ENCODE assay signal across 9 cellular contexts in genomic region chr1:150152772-150153461, GRCh38. TPM values are rescaled to one million over a fixed set of nuclear protein-coding genes. Genes with fewer than 3 reads are reported as not detected.
DNase-seq lines count a peak whose midpoint lies in the region; ATAC-seq and TF ChIP-seq lines count a peak whose summit lies in the region.
"Had no signal": no experiment of that assay in that cellular context is flagged by ENCODE, and none has a peak within 500 bp of the region (broad histone marks: within the 10 kb centered on the region; RNA-seq: fewer than 3 reads in every experiment).

No MANE protein-coding gene starts in this region.

- H3K36me3 Mint-ChIP-seq in IgD-negative memory B cell = no peaks in the 10 kb centered on the region
- peaks cover 89% of the 10 kb centered on the region for H3K36me3 Mint-ChIP-seq in dendritic cell treated with granulocyte-macrophage colony-stimulating factor and Interleukin-4, amounts not matched to agents 40 ng/mL and 50 ng/mL, for 4 days (ENCODE audit: low read depth)
- peaks cover 0 to 51% (median 35%) of the 10 kb centered on the region in 5 donors for H3K36me3 Mint-ChIP-seq in naive thymus-derived CD4-positive, alpha-beta T cell
- peaks cover 16% of the 10 kb centered on the region for H3K36me3 Mint-ChIP-seq in Calu3 (ENCODE audit: insufficient read depth, unreplicated experiment)

- no peaks in the 10 kb centered on the region for H3K9me3 Mint-ChIP-seq in IgD-negative memory B cell
- no peaks in the 10 kb centered on the region for H3K9me3 Mint-ChIP-seq in dendritic cell treated with granulocyte-macrophage colony-stimulating factor and Interleukin-4, amounts not matched to agents 40 ng/mL and 50 ng/mL, for 4 days
- peaks cover 0 to 2% (median 0%) of the 10 kb centered on the region in 11 donors for H3K9me3 Mint-ChIP-seq in naive thymus-derived CD4-positive, alpha-beta T cell
- no peaks in the 10 kb centered on the region for H3K9me3 Mint-ChIP-seq in Calu3 (ENCODE audit: low read depth, unreplicated experiment)

- no TSS peak for BruUV-seq in Calu3 (replicated peaks; lab: Mats Ljungman, UMichigan)

- POLR2A ChIA-PET in naive thymus-derived CD4-positive, alpha-beta T cell (lab: Charles Lee) = interaction anchor here (0.6 to 6.4 kb wide), 11 partner anchors 10 to 273 kb away, joined by 3 to 82 read pairs (median 5); partner anchors contain the start of gene OTUD7B

- H3K4me3 ChIP-seq in AG10803 (ENCODE audit: low read length) = no peak overlapping the region
- no peak overlapping the region for H3K4me3 ChIP-seq in naive thymus-derived CD4-positive, alpha-beta T cell (ENCODE audit: low read length)

- peak overlapping the region; percentile 15 for H3K27ac ChIP-seq in naive thymus-derived CD4-positive, alpha-beta T cell (ENCODE audit: low read depth, low read length)

- H3K9me3 ChIP-seq in naive thymus-derived CD4-positive, alpha-beta T cell (ENCODE audit: control insufficient read depth in 2 of 3, low read length in 3 of 3) = no peaks in the 10 kb centered on the region

- DNase-seq in AG10803 (ENCODE audit: low read depth) (peak; percentile 58), NCI-H2029 (lab: John Stamatoyannopoulos, UW) (no peak), NOMO-1 treated with dmso at 0.1 percent for 144 hours (lab: John Stamatoyannopoulos, UW; ENCODE audit: unreplicated experiment) (no peak), cortex of kidney (lab: John Stamatoyannopoulos, UW) (no peak), Calu3 (no peak)
- no peak for DNase-seq in naive thymus-derived CD4-positive, alpha-beta T cell
- DNase-seq: stimulated activated CD4-positive, alpha-beta T cell treated with anti-CD3 and anti-CD28 coated beads, Interleukin-4, amount 100 ng/mL, for 24 hours had no signal

- CTCF ChIA-PET in naive thymus-derived CD4-positive, alpha-beta T cell (lab: Charles Lee) = interaction anchor here (1.1 to 3.0 kb wide), 3 partner anchors 8 to 79 kb away, joined by 4 to 15 read pairs (median 13); no protein-coding TSS in a partner anchor
- CTCF ChIA-PET in Calu3 (lab: Charles Lee) = no interaction called here

- ATAC-seq in naive thymus-derived CD4-positive, alpha-beta T cell = no peak

- TF ChIP-seq CTCF in AG10803 (conservative IDR thresholded peaks at IDR 0.05; ENCODE audit: low read length) (no peak), Calu3 (IDR thresholded peaks at IDR 0.05; ENCODE audit: unreplicated experiment) (no peak)

- no peaks in the 10 kb centered on the region for H3K27me3 ChIP-seq in naive thymus-derived CD4-positive, alpha-beta T cell (ENCODE audit: control insufficient read depth in 2 of 2, insufficient read depth in 2 of 2, low read length in 2 of 2)

- H3K4me3 Mint-ChIP-seq in IgD-negative memory B cell (peak overlapping the region; percentile 56 to 96 (median 63)), Calu3 (ENCODE audit: low read depth, unreplicated experiment) (no peak overlapping the region)
- H3K4me3 Mint-ChIP-seq in dendritic cell treated with granulocyte-macrophage colony-stimulating factor and Interleukin-4, amounts not matched to agents 40 ng/mL and 50 ng/mL, for 4 days = peak overlapping the region; percentile 97
- H3K4me3 Mint-ChIP-seq in naive thymus-derived CD4-positive, alpha-beta T cell = peak overlapping the region in 9 of 10 donors; percentile 27 to 99 (median 67)

- H3K27ac Mint-ChIP-seq in IgD-negative memory B cell (peak overlapping the region; percentile 88 to 98 (median 98)), Calu3 (ENCODE audit: unreplicated experiment) (no peak overlapping the region)
- peak overlapping the region; percentile 92 for H3K27ac Mint-ChIP-seq in dendritic cell treated with granulocyte-macrophage colony-stimulating factor and Interleukin-4, amounts not matched to agents 40 ng/mL and 50 ng/mL, for 4 days
- H3K27ac Mint-ChIP-seq in naive thymus-derived CD4-positive, alpha-beta T cell = peak overlapping the region; percentile 51 to 99 (median 92)

- H3K4me1 Mint-ChIP-seq in IgD-negative memory B cell (peaks cover 40 to 56% (median 46%) of the 10 kb centered on the region in 3 donors), Calu3 (ENCODE audit: low read depth, unreplicated experiment) (peaks cover 7% of the 10 kb centered on the region)
- H3K4me1 Mint-ChIP-seq in dendritic cell treated with granulocyte-macrophage colony-stimulating factor and Interleukin-4, amounts not matched to agents 40 ng/mL and 50 ng/mL, for 4 days (ENCODE audit: low read depth) = peaks cover 78% of the 10 kb centered on the region
- peaks cover 34 to 84% (median 78%) of the 10 kb centered on the region in 7 donors for H3K4me1 Mint-ChIP-seq in naive thymus-derived CD4-positive, alpha-beta T cell

- peaks cover 17 to 26% of the 10 kb centered on the region in 2 donors for H3K4me1 ChIP-seq in naive thymus-derived CD4-positive, alpha-beta T cell (ENCODE audit: control insufficient read depth in 2 of 2, insufficient read depth in 2 of 2, low read length in 2 of 2)

- H3K27me3 Mint-ChIP-seq in IgD-negative memory B cell = no peaks in the 10 kb centered on the region
- no peaks in the 10 kb centered on the region for H3K27me3 Mint-ChIP-seq in dendritic cell treated with granulocyte-macrophage colony-stimulating factor and Interleukin-4, amounts not matched to agents 40 ng/mL and 50 ng/mL, for 4 days
- H3K27me3 Mint-ChIP-seq in naive thymus-derived CD4-positive, alpha-beta T cell = peaks cover 0 to 15% (median 0%) of the 10 kb centered on the region in 5 donors
- peaks cover 60% of the 10 kb centered on the region for H3K27me3 Mint-ChIP-seq in Calu3 (ENCODE audit: unreplicated experiment)

- H3K36me3 ChIP-seq in naive thymus-derived CD4-positive, alpha-beta T cell (ENCODE audit: control insufficient read depth in 2 of 3, insufficient read depth in 3 of 3, low read length in 3 of 3) = peaks cover 0 to 45% (median 7%) of the 10 kb centered on the region in 3 experiments

- intact Hi-C loops in dendritic cell treated with granulocyte-macrophage colony-stimulating factor and Interleukin-4, amounts not matched to agents 40 ng/mL and 50 ng/mL, for 4 days (cut with micrococcal nuclease) = no loop called here
- intact Hi-C loops in naive thymus-derived CD4-positive, alpha-beta T cell (cut with micrococcal nuclease) = no loop called here
- intact Hi-C loops in Calu3 (cut with micrococcal nuclease; ENCODE audit: unreplicated experiment) = no loop called here

RNA-seq across cellular contexts. Expression of gene PLEKHO1, which starts 3.2 kb away (rescaled TPM):
- 102 TPM for polyA plus RNA-seq in IgD-negative memory B cell
- 100 to 1,000 TPM in 2 of 5 experiments, 10 to 100 TPM in 3; 64.9 to 111 (median 94.1) TPM for total RNA-seq in naive thymus-derived CD4-positive, alpha-beta T cell
- 10 to 100 TPM; 33.4 to 33.7 TPM for polyA plus RNA-seq in naive thymus-derived CD4-positive, alpha-beta T cell
- 2.0 and 4.2 TPM in 2 replicates for total RNA-seq in Calu3 (2022)

Comparison
In these comparisons a context has a peak if more than half of its experiments do, and no peak if none do; other contexts are left out.
1. RNA of gene PLEKHO1, which starts 3.2 kb away (total RNA-seq): 64.9 to 111 TPM in naive thymus-derived CD4-positive, alpha-beta T cell; 2.0 to 4.2 TPM in Calu3; every median in the first group is over 10 times any median in the second.